9 cellular contexts compared by ENCODE assay signal in genomic region chr1:221839794-221840395, GRCh38.
DNase-seq lines count a peak whose midpoint lies in the region; ATAC-seq and TF ChIP-seq lines count a peak whose summit lies in the region.
"Had no signal": no experiment of that assay in that cellular context is flagged by ENCODE, and none has a peak within 500 bp of the region (broad histone marks: within the 10 kb centered on the region; RNA-seq: fewer than 3 reads in every experiment).

No MANE protein-coding gene starts in this region.

- H4K5ac ChIP-seq in IMR-90 (ENCODE audit: low read depth, low read length): peak overlapping the region; percentile 55; the same call in 1 of the 2 replicates

- no peak for TF ChIP-seq RAD21 in IMR-90 (IDR thresholded peaks at IDR 0.05; ENCODE audit: low read length)

- no peak overlapping the region for H3K23ac ChIP-seq in IMR-90 (ENCODE audit: low read depth, low read length)

- peak overlapping the region; percentile 19 for H2AK9ac ChIP-seq in IMR-90 (replicated peaks; ENCODE audit: low read depth, low read length, poor library complexity)

- H3K36me3 ChIP-seq in IMR-90 (ENCODE audit: control insufficient read depth, insufficient read depth, low read length) (no peaks in the 10 kb centered on the region), A673 (ENCODE audit: insufficient read depth, low read length, poor library complexity, severe bottlenecking) (no peaks in the 10 kb centered on the region)
- H3K36me3 ChIP-seq: ovary had no signal

- peak overlapping the region; percentile 43; the same call in 1 of the 2 replicates for H4K91ac ChIP-seq in IMR-90 (ENCODE audit: insufficient read depth, low read depth, low read length)

- H4K8ac ChIP-seq in IMR-90 (ENCODE audit: low read depth in 2 of 2, low read length in 2 of 2): no peak overlapping the region; a peak in 1 of 4 replicates

- no peak overlapping the region for H3K4me3 Mint-ChIP-seq in CD4-positive, alpha-beta T cell

- no TSS peak for BruUV-seq in IMR-90 (replicated peaks; lab: Mats Ljungman, UMichigan)
- BruUV-seq in A673 (replicated peaks; lab: Mats Ljungman, UMichigan): no TSS peak

- dilution Hi-C loops in IMR-90 (cut with HindIII; ENCODE audit: low sequenced_read_pairs, unreplicated experiment): no loop called here

- H3K27ac ChIP-seq in CD4-positive, alpha-beta T cell (ENCODE audit: low read depth, low read length): no peak overlapping the region
- H3K27ac ChIP-seq in IMR-90 (ENCODE audit: insufficient read depth, low read length): no peak overlapping the region
- H3K27ac ChIP-seq in A673 (ENCODE audit: low read depth, low read length, poor library complexity, severe bottlenecking): no peak overlapping the region
- H3K27ac ChIP-seq: ovary had no signal

- peak; percentile 74 for ATAC-seq in CD4-positive, alpha-beta T cell (ENCODE audit: poor library complexity)
- ATAC-seq in GM21515 (IDR thresholded peaks at IDR 0.05; ENCODE audit: unreplicated experiment): peak; percentile 75
- peak; percentile 24; the same call in 1 of the 2 replicates for ATAC-seq in IMR-90 (ENCODE audit: low read depth)

- H3K27ac Mint-ChIP-seq in CD4-positive, alpha-beta T cell: no peak overlapping the region

- H4K20me1 ChIP-seq in IMR-90 (ENCODE audit: insufficient read depth, low read length): no peaks in the 10 kb centered on the region

- CTCF ChIA-PET in CD4-positive, alpha-beta T cell (lab: Charles Lee): no interaction called here
- CTCF ChIA-PET in IMR-90 (lab: Yijun Ruan, JAX) (no interaction called here), A673 (lab: Charles Lee) (no interaction called here)

- H3K4me2 ChIP-seq in IMR-90 (ENCODE audit: low read depth, low read length): no peak overlapping the region

- in situ Hi-C loops in IMR-90 (cut with MboI; ENCODE audit: low sequenced_read_pairs): no loop called here

- no peaks in the 10 kb centered on the region for H3K9me3 ChIP-seq in CD4-positive, alpha-beta T cell (ENCODE audit: control insufficient read depth, low read length)
- H3K9me3 ChIP-seq in IMR-90 (ENCODE audit: control insufficient read depth, insufficient read depth, low read length) (no peaks in the 10 kb centered on the region), A673 (ENCODE audit: low read depth, low read length, poor library complexity, severe bottlenecking) (no peaks in the 10 kb centered on the region)
- H3K9me3 ChIP-seq: ovary had no signal

- intact Hi-C loops in CD4-positive, alpha-beta T cell (cut with DNase I, micrococcal nuclease): loop anchor here in 1 of 2 experiments (10.0 kb wide), 1 partner anchor 55 kb away; no protein-coding TSS in a partner anchor
- intact Hi-C loops in IMR-90 (cut with micrococcal nuclease) (no loop called here), A673 (cut with micrococcal nuclease; ENCODE audit: unreplicated experiment) (no loop called here)

- H2BK120ac ChIP-seq in IMR-90 (ENCODE audit: low read depth, low read length): peak overlapping the region; percentile 50

- H3K79me1 ChIP-seq in IMR-90 (ENCODE audit: low read depth in 1 of 2, low read length in 2 of 2): no peaks in the 10 kb centered on the region

- no peaks in the 10 kb centered on the region for H3K27me3 ChIP-seq in CD4-positive, alpha-beta T cell (ENCODE audit: control insufficient read depth, insufficient read depth, low read length)
- no peaks in the 10 kb centered on the region for H3K27me3 ChIP-seq in IMR-90 (ENCODE audit: control insufficient read depth, insufficient read depth, low read length)
- H3K27me3 ChIP-seq in A673 (replicated peaks; ENCODE audit: insufficient read depth, low read depth, low read length, poor library complexity): no peaks in the 10 kb centered on the region
- H3K27me3 ChIP-seq: ovary had no signal

- no peak overlapping the region for H3K56ac ChIP-seq in IMR-90 (ENCODE audit: extremely low read depth, insufficient read depth, low read length)

- H2BK5ac ChIP-seq in IMR-90 (ENCODE audit: low read depth, low read length, poor library complexity, severe bottlenecking): no peak overlapping the region

- peaks cover 13% of the 10 kb centered on the region for H3K4me1 ChIP-seq in IMR-90 (ENCODE audit: control insufficient read depth, insufficient read depth, low read length)
- no peaks in the 10 kb centered on the region for H3K4me1 ChIP-seq in A673 (ENCODE audit: insufficient read depth, low read length, poor library complexity, severe bottlenecking)

- H3K4me3 ChIP-seq in IMR-90 (ENCODE audit: insufficient read depth, low read depth, low read length): no peak overlapping the region
- H3K4me3 ChIP-seq in A673 (ENCODE audit: low read depth, low read length, poor library complexity, severe bottlenecking): no peak overlapping the region
- H3K4me3 ChIP-seq: ovary had no signal

- TF ChIP-seq CTCF in CD4-positive, alpha-beta T cell (IDR thresholded peaks at IDR 0.05): no peak
- TF ChIP-seq CTCF in IMR-90 (conservative IDR thresholded peaks at IDR 0.05; ENCODE audit: low read depth, low read length): no peak
- no peak for TF ChIP-seq CTCF in A673 (conservative IDR thresholded peaks at IDR 0.05; ENCODE audit: low read depth, low read length)

- H3K4ac ChIP-seq in IMR-90 (ENCODE audit: low read depth, low read length): peak overlapping the region; percentile 59

- H3K14ac ChIP-seq in IMR-90 (replicated peaks; ENCODE audit: low read depth, low read length): peak overlapping the region; percentile 58; the same call in 1 of the 2 replicates

- POLR2A ChIA-PET in CD4-positive, alpha-beta T cell (lab: Charles Lee): no interaction called here
- POLR2A ChIA-PET in IMR-90 (lab: Charles Lee; ENCODE audit: unreplicated experiment) (no interaction called here), A673 (lab: Charles Lee; ENCODE audit: low non-redundant PET) (no interaction called here)

- H3K36me3 Mint-ChIP-seq in CD4-positive, alpha-beta T cell (ENCODE audit: low read depth): no peaks in the 10 kb centered on the region

- H3K27me3 Mint-ChIP-seq in CD4-positive, alpha-beta T cell: no peaks in the 10 kb centered on the region

- peak in 9 of 10 experiments; percentile 12 to 43 (median 38) for DNase-seq in CD4-positive, alpha-beta T cell
- DNase-seq in IMR-90: peak; percentile 44
- peak; percentile 65 for DNase-seq in activated CD8-positive, alpha-beta memory T cell treated with anti-CD3 and anti-CD28 coated beads, Interleukin-2, amount 50 U/mL, for 4 hours
- DNase-seq in fibroblast of the conjunctiva (ENCODE audit: low read depth): peak; percentile 81
- DNase-seq in stimulated activated CD4-positive, alpha-beta T cell treated with anti-CD3 and anti-CD28 coated beads, Interleukin-1b, Interleukin-23, amount 100 ng/mL, for 4 hours (ENCODE audit: low read depth in 2 of 2): peak; percentile 46 to 60
- DNase-seq in DMS 273 (lab: John Stamatoyannopoulos, UW; ENCODE audit: unreplicated experiment): no peak
- DNase-seq in A673 (ENCODE audit: low spot score): no peak

- H2BK15ac ChIP-seq in IMR-90 (ENCODE audit: low read depth, low read length): peak overlapping the region; percentile 78; the same call in 1 of the 3 replicates

- peak overlapping the region; percentile 36 for H3K18ac ChIP-seq in IMR-90 (ENCODE audit: low read depth, low read length)

- peak overlapping the region; percentile 65 for H2AK5ac ChIP-seq in IMR-90 (ENCODE audit: low read depth, low read length)

- peaks cover 19% of the 10 kb centered on the region for H3K4me1 Mint-ChIP-seq in CD4-positive, alpha-beta T cell (ENCODE audit: low read depth)

- H3K9ac ChIP-seq in IMR-90 (ENCODE audit: low read depth, low read length): no peak overlapping the region

- peaks cover 6% of the 10 kb centered on the region for H3K9me1 ChIP-seq in IMR-90 (ENCODE audit: insufficient read depth, low read length)

- H3K9me3 Mint-ChIP-seq in CD4-positive, alpha-beta T cell: no peaks in the 10 kb centered on the region

- 89% methylated on average over 5 of the region's 7 CpGs; no CpG with 5 or more reads in 1 of the 2 experiments for WGBS in IMR-90 (ENCODE audit: extremely low coverage in 2 of 2, insufficient read length in 1 of 2), 2 experiments

- no peak overlapping the region for H2AFZ ChIP-seq in IMR-90 (replicated peaks; ENCODE audit: low read length, poor library complexity)

- TF ChIP-seq POLR2A in IMR-90 (IDR thresholded peaks at IDR 0.05; ENCODE audit: low read depth, low read length): no peak

- H2BK20ac ChIP-seq in IMR-90 (ENCODE audit: low read depth, low read length): peak overlapping the region; percentile 46; the same call in 1 of the 2 replicates

TF ChIP-seq in IMR-90, 13 proteins besides CTCF, POLR2A, EP300 and RAD21:
- peak; percentile 49 for TF ChIP-seq FOS (IDR thresholded peaks at IDR 0.05; ENCODE audit: low read depth, low read length)
- TF ChIP-seq RCOR1 (IDR thresholded peaks at IDR 0.05; ENCODE audit: insufficient replicate concordance, low read length): no peak
- no peak for TF ChIP-seq RFX5 (IDR thresholded peaks at IDR 0.05; ENCODE audit: low read depth, low read length)
- TF ChIP-seq SMC3 (IDR thresholded peaks at IDR 0.05; ENCODE audit: low read depth, low read length): no peak
- peak; percentile 55; the same call in 1 of the 2 replicates for TF ChIP-seq CEBPB (IDR thresholded peaks at IDR 0.05; ENCODE audit: low read depth, low read length)
- TF ChIP-seq MAZ (IDR thresholded peaks at IDR 0.05; ENCODE audit: borderline replicate concordance, low read depth, low read length): no peak
- peak; percentile 50; the same call in 1 of the 2 replicates for TF ChIP-seq USF2 (IDR thresholded peaks at IDR 0.05; ENCODE audit: low read depth, low read length)

Comparison
In these comparisons a context has a peak if more than half of its experiments do, and no peak if none do; other contexts are left out.
1. ATAC-seq: peak in every context shown above with its lines; median percentile 75 in GM21515; 74 in CD4-positive, alpha-beta T cell; 24 in IMR-90.
2. DNase-seq: peak in CD4-positive, alpha-beta T cell (9 of 10), IMR-90 (single experiment), activated CD8-positive, alpha-beta memory T cell treated with anti-CD3 and anti-CD28 coated beads, Interleukin-2, amount 50 U/mL, for 4 hours (single experiment), fibroblast of the conjunctiva (single experiment) and stimulated activated CD4-positive, alpha-beta T cell treated with anti-CD3 and anti-CD28 coated beads, Interleukin-1b, Interleukin-23, amount 100 ng/mL, for 4 hours (2 of 2); none in DMS 273 (single experiment) and A673 (single experiment).